18 cellular contexts compared by ENCODE assay signal in genomic region chr17:39641883-39642282, GRCh38. TPM values are rescaled to one million over a fixed set of nuclear protein-coding genes. Genes with fewer than 3 reads are reported as not detected.
A peak's percentile ranks its signal among the peaks of the same experiment; 100 is the strongest.
DNase-seq lines count a peak whose midpoint lies in the region; ATAC-seq and TF ChIP-seq lines count a peak whose summit lies in the region.
"Had no signal": no experiment of that assay in that cellular context is flagged by ENCODE, and none has a peak within 500 bp of the region (broad histone marks: within the 10 kb centered on the region; RNA-seq: fewer than 3 reads in every experiment).

No MANE protein-coding gene starts in this region.

- BruUV-seq in Calu3 (replicated peaks; lab: Mats Ljungman, UMichigan): no TSS peak

- no peak overlapping the region for H3K4me3 Mint-ChIP-seq in activated naive CD4-positive, alpha-beta T cell treated with anti-CD3 and anti-CD28 coated beads, Interleukin-2, amount 50 U/mL, for 24 hours
- no peak overlapping the region for H3K4me3 Mint-ChIP-seq in Calu3 (ENCODE audit: low read depth, unreplicated experiment)
- H3K4me3 Mint-ChIP-seq in effector memory CD8-positive, alpha-beta T cell: no peak overlapping the region
- H3K4me3 Mint-ChIP-seq in stimulated activated effector memory CD8-positive, alpha-beta T cell treated with anti-CD3 and anti-CD28 coated beads, Interleukin-12 subunit alpha, Interleukin-12 subunit beta, amount 100 ng/mL, for 72 hours: no peak overlapping the region

- intact Hi-C loops in Calu3 (cut with micrococcal nuclease; ENCODE audit: unreplicated experiment): no loop called here
- intact Hi-C loops in posterior cingulate gyrus (cut with DNase I): no loop called here

- H3K4me1 Mint-ChIP-seq in activated naive CD4-positive, alpha-beta T cell treated with anti-CD3 and anti-CD28 coated beads, Interleukin-2, amount 50 U/mL, for 24 hours: peaks cover 82% of the 10 kb centered on the region
- peaks cover 72% of the 10 kb centered on the region for H3K4me1 Mint-ChIP-seq in Calu3 (ENCODE audit: low read depth, unreplicated experiment)
- peaks cover 71 to 76% of the 10 kb centered on the region in 2 donors for H3K4me1 Mint-ChIP-seq in effector memory CD8-positive, alpha-beta T cell (ENCODE audit: low read depth in 2 of 2)
- H3K4me1 Mint-ChIP-seq in stimulated activated effector memory CD8-positive, alpha-beta T cell treated with anti-CD3 and anti-CD28 coated beads, Interleukin-12 subunit alpha, Interleukin-12 subunit beta, amount 100 ng/mL, for 72 hours: peaks cover 82% of the 10 kb centered on the region

- TF ChIP-seq CTCF in Calu3 (IDR thresholded peaks at IDR 0.05; ENCODE audit: unreplicated experiment): no peak

- peaks cover 4% of the 10 kb centered on the region for H3K36me3 Mint-ChIP-seq in activated naive CD4-positive, alpha-beta T cell treated with anti-CD3 and anti-CD28 coated beads, Interleukin-2, amount 50 U/mL, for 24 hours
- peaks cover 37% of the 10 kb centered on the region for H3K36me3 Mint-ChIP-seq in Calu3 (ENCODE audit: insufficient read depth, unreplicated experiment)
- H3K36me3 Mint-ChIP-seq in effector memory CD8-positive, alpha-beta T cell (ENCODE audit: insufficient read depth): peaks cover 10% of the 10 kb centered on the region
- H3K36me3 Mint-ChIP-seq in stimulated activated effector memory CD8-positive, alpha-beta T cell treated with anti-CD3 and anti-CD28 coated beads, Interleukin-12 subunit alpha, Interleukin-12 subunit beta, amount 100 ng/mL, for 72 hours: peaks cover 9% of the 10 kb centered on the region

- CTCF ChIA-PET in Calu3 (lab: Charles Lee): interaction anchor here (0.5 to 161.2 kb wide), 16 partner anchors 21 to 926 kb away, joined by 3 to 42089 read pairs (median 6); partner anchors contain the start of genes ERBB2, GRB7, GSDMA and GSDMB

- no peak for ATAC-seq in effector memory CD8-positive, alpha-beta T cell (replicated peaks)
- ATAC-seq in stimulated activated effector memory CD8-positive, alpha-beta T cell treated with anti-CD3 and anti-CD28 coated beads, Interleukin-12 subunit alpha, Interleukin-12 subunit beta, amount 100 ng/mL, for 72 hours: no peak
- ATAC-seq in GM18909 (IDR thresholded peaks at IDR 0.05; ENCODE audit: poor library complexity, unreplicated experiment): no peak

- H3K9me3 Mint-ChIP-seq in activated naive CD4-positive, alpha-beta T cell treated with anti-CD3 and anti-CD28 coated beads, Interleukin-2, amount 50 U/mL, for 24 hours: no peaks in the 10 kb centered on the region
- no peaks in the 10 kb centered on the region for H3K9me3 Mint-ChIP-seq in Calu3 (ENCODE audit: low read depth, unreplicated experiment)
- no peaks in the 10 kb centered on the region for H3K9me3 Mint-ChIP-seq in effector memory CD8-positive, alpha-beta T cell
- H3K9me3 Mint-ChIP-seq in stimulated activated effector memory CD8-positive, alpha-beta T cell treated with anti-CD3 and anti-CD28 coated beads, Interleukin-12 subunit alpha, Interleukin-12 subunit beta, amount 100 ng/mL, for 72 hours: no peaks in the 10 kb centered on the region

- DNase-seq in activated naive CD4-positive, alpha-beta T cell treated with anti-CD3 and anti-CD28 coated beads, Interleukin-2, amount 50 U/mL, for 16 hours: no peak
- DNase-seq in Calu3 (peak; percentile 77), NCI-H69 (lab: John Stamatoyannopoulos, UW) (no peak), posterior cingulate gyrus (no peak)
- no peak for DNase-seq in effector memory CD8-positive, alpha-beta T cell
- no peak for DNase-seq in stimulated activated effector memory CD8-positive, alpha-beta T cell treated with anti-CD3 and anti-CD28 coated beads, Interleukin-12 subunit alpha, Interleukin-12 subunit beta, amount 100 ng/mL, for 72 hours (ENCODE audit: low spot score in 2 of 2)
- DNase-seq: 8988T, BE2C, COR-L47, DMS153, NCI-H1436 treated with DMSO at 0.1 percent for 48 hours, NCI-H2029 treated with DMSO at 0.1 percent for 48 hours, NCI-H774, PC-9 had no signal

- H3K27ac Mint-ChIP-seq in activated naive CD4-positive, alpha-beta T cell treated with anti-CD3 and anti-CD28 coated beads, Interleukin-2, amount 50 U/mL, for 24 hours: peak overlapping the region; percentile 59
- H3K27ac Mint-ChIP-seq in Calu3 (ENCODE audit: unreplicated experiment): no peak overlapping the region
- peak overlapping the region; percentile 27 to 73 for H3K27ac Mint-ChIP-seq in effector memory CD8-positive, alpha-beta T cell
- peak overlapping the region; percentile 67 for H3K27ac Mint-ChIP-seq in stimulated activated effector memory CD8-positive, alpha-beta T cell treated with anti-CD3 and anti-CD28 coated beads, Interleukin-12 subunit alpha, Interleukin-12 subunit beta, amount 100 ng/mL, for 72 hours

- no peaks in the 10 kb centered on the region for H3K27me3 Mint-ChIP-seq in activated naive CD4-positive, alpha-beta T cell treated with anti-CD3 and anti-CD28 coated beads, Interleukin-2, amount 50 U/mL, for 24 hours
- H3K27me3 Mint-ChIP-seq in Calu3 (ENCODE audit: unreplicated experiment): no peaks in the 10 kb centered on the region
- no peaks in the 10 kb centered on the region for H3K27me3 Mint-ChIP-seq in effector memory CD8-positive, alpha-beta T cell

RNA-seq across cellular contexts. Expression of gene STARD3, which starts 4.9 kb away (rescaled TPM):
- total RNA-seq in Calu3 (2022): 2,579 and 2,697 TPM in 2 replicates

RNA-seq across cellular contexts. Expression of gene PPP1R1B, which starts 15.1 kb away (rescaled TPM):
- total RNA-seq in Calu3 (2022): 8.3 and 11.1 TPM in 2 replicates
- total RNA-seq: PC-9 had no signal

RNA-seq across cellular contexts. Expression of gene TCAP, which starts 23.3 kb away (rescaled TPM):
- 51.5 and 61.1 TPM in 2 replicates for total RNA-seq in Calu3 (2022)

RNA-seq across cellular contexts. Expression of gene PNMT, which starts 26.4 kb away (rescaled TPM):
- 1.3 and 3.2 TPM in 2 replicates for total RNA-seq in Calu3 (2022)
- total RNA-seq: NCI-H460, SK-MEL-5 had no signal

RNA-seq across cellular contexts. Expression of gene NEUROD2, which starts 34.2 kb away (rescaled TPM):
- total RNA-seq in Calu3 (2022): not detected in 2 replicates
- total RNA-seq: NCI-H460, PC-9, SK-MEL-5 had no signal
